8 cellular contexts compared by ENCODE assay signal in genomic region chr14:53152909-53153701, GRCh38. TPM values are rescaled to one million over a fixed set of nuclear protein-coding genes. Genes with fewer than 3 reads are reported as not detected.
DNase-seq lines count a peak whose midpoint lies in the region; ATAC-seq and TF ChIP-seq lines count a peak whose summit lies in the region.

DDHD1 (minus strand) TSS chr14:53153323; CDS start chr14:53153098, 225 bp downstream.

- H3K36me3 ChIP-seq in neural cell (ENCODE audit: insufficient read depth, low read length) (no peaks in the 10 kb centered on the region), stomach smooth muscle (ENCODE audit: control insufficient read depth in 2 of 2, insufficient read depth in 2 of 2, low read length in 2 of 2) (no peaks in the 10 kb centered on the region)

- no peak for TF ChIP-seq RAD21 in neural cell (conservative IDR thresholded peaks at IDR 0.05)

- peak within 1 kb of the TSS; percentile 67 for H2AFZ ChIP-seq in neural cell (ENCODE audit: low read depth, low read length)

- peak within 1 kb of the TSS; percentile 91 for H3K9ac ChIP-seq in neural cell (ENCODE audit: low read length)
- peak within 1 kb of the TSS; percentile 77 to 80 for H3K9ac ChIP-seq in stomach smooth muscle (ENCODE audit: low read length in 2 of 2)

- TF ChIP-seq POLR2A in Raji (IDR thresholded peaks at IDR 0.05; ENCODE audit: insufficient read depth, low read depth, low read length) = peak; percentile 88

- H3K27ac ChIP-seq in neural cell (ENCODE audit: low read length) (peak within 1 kb of the TSS; percentile 83), stomach smooth muscle (ENCODE audit: low read length) (peak within 1 kb of the TSS; percentile 77)

- peak; percentile 62 for ATAC-seq in GM21717 (IDR thresholded peaks at IDR 0.05; ENCODE audit: unreplicated experiment)

- H3K9me3 ChIP-seq in neural cell (ENCODE audit: low read length) (no peaks in the 10 kb centered on the region), stomach smooth muscle (ENCODE audit: control insufficient read depth in 2 of 2, low read length in 2 of 2) (no peaks in the 10 kb centered on the region)

- no peaks in the 10 kb centered on the region for H3K9me2 ChIP-seq in neural cell (ENCODE audit: insufficient read depth, low read length)

- no peak within 1 kb of the TSS for H3K4me2 ChIP-seq in neural cell (ENCODE audit: low read length)

- TF ChIP-seq CTCF in neural cell (IDR thresholded peaks at IDR 0.05; ENCODE audit: poor library complexity, severe bottlenecking) = no peak

- peak within 1 kb of the TSS; percentile 95 for H3K4me3 ChIP-seq in neural cell (ENCODE audit: low read length)
- H3K4me3 ChIP-seq in stomach smooth muscle (ENCODE audit: low read length in 2 of 2) = peak within 1 kb of the TSS; percentile 84 to 95

- DNase-seq in DMS79 treated with DMSO at 0.1 percent for 48 hours (lab: John Stamatoyannopoulos, UW) = peak; percentile 81
- DNase-seq in KG1 (lab: John Stamatoyannopoulos, UW) = peak; percentile 47
- DNase-seq in activated effector memory CD4-positive, alpha-beta T cell treated with Interleukin-2 at 50 U/mL for 16 hours = peak; percentile 86
- DNase-seq in fibroblast of the conjunctiva (ENCODE audit: low read depth) = peak; percentile 31

- TF ChIP-seq EP300 in neural cell (conservative IDR thresholded peaks at IDR 0.05; ENCODE audit: poor library complexity, severe bottlenecking) = no peak

- peaks cover 13% of the 10 kb centered on the region for H3K4me1 ChIP-seq in stomach smooth muscle (ENCODE audit: control insufficient read depth, insufficient read depth, low read length)

- H3K79me2 ChIP-seq in neural cell (replicated peaks; ENCODE audit: insufficient read depth, low read length) = peaks cover 29% of the 10 kb centered on the region

- no peaks in the 10 kb centered on the region for H3K27me3 ChIP-seq in neural cell (ENCODE audit: insufficient read depth, low read depth, low read length)
- H3K27me3 ChIP-seq in stomach smooth muscle (ENCODE audit: control insufficient read depth in 1 of 2, insufficient read depth in 2 of 2, low read length in 2 of 2) = no peaks in the 10 kb centered on the region

- no peaks in the 10 kb centered on the region for H3F3A ChIP-seq in neural cell (ENCODE audit: insufficient read depth, low read length, poor library complexity, severe bottlenecking)

- H4K20me1 ChIP-seq in neural cell (ENCODE audit: insufficient read depth) = no peaks in the 10 kb centered on the region

TF ChIP-seq in neural cell, 6 proteins besides CTCF, POLR2A, EP300 and RAD21:
- TF ChIP-seq REST (IDR thresholded peaks at IDR 0.05; ENCODE audit: borderline replicate concordance) (peak; percentile 54), SMC3 (conservative IDR thresholded peaks at IDR 0.05; ENCODE audit: poor library complexity) (no peak), POLR2AphosphoS5 (IDR thresholded peaks at IDR 0.05) (peak; percentile 70), MXI1 (conservative IDR thresholded peaks at IDR 0.05; ENCODE audit: poor library complexity, severe bottlenecking) (peak; percentile 48), TAF1 (IDR thresholded peaks at IDR 0.05; ENCODE audit: low read depth) (peak; percentile 68), EZH2 (IDR thresholded peaks at IDR 0.05; ENCODE audit: borderline replicate concordance, insufficient read depth, low read length, poor library complexity, severe bottlenecking) (no peak)
TF ChIP-seq in neural cell: peak in this region for 4.

RNA-seq across cellular contexts. Expression of gene DDHD1, which starts in this region (rescaled TPM):
- polyA plus RNA-seq in neural cell = 13.9 and 14.9 TPM in 2 replicates
- polyA minus RNA-seq in neural cell = 65.7 and 70.6 TPM in 2 replicates

Comparison
In these comparisons a context has a peak if more than half of its experiments do, and no peak if none do; other contexts are left out.
1. Peak in every context shown above with its lines: DNase-seq, ATAC-seq, H3K4me3 ChIP-seq and H3K27ac ChIP-seq.
2. DNase-seq: peak in every context shown above with its lines; median percentile 86 in activated effector memory CD4-positive, alpha-beta T cell treated with Interleukin-2 at 50 U/mL for 16 hours; 81 in DMS79 treated with DMSO at 0.1 percent for 48 hours; 47 in KG1; 31 in fibroblast of the conjunctiva.